Comparison of ENCODE assay signal across 1 cellular context in genomic region chr11:556175-556699, GRCh38.
TF ChIP-seq lines count a peak whose summit lies in the region.

No MANE protein-coding gene starts in this region.

TF ChIP-seq in K562, 482 proteins besides CTCF, POLR2A, EP300 and RAD21:
- TF ChIP-seq ZBTB33 (CRISPR knock-in tag; IDR thresholded peaks at IDR 0.05) (peak; percentile 73), OTX1 (CRISPR knock-in tag; IDR thresholded peaks at IDR 0.05) (no peak)
